Comparison of ENCODE assay signal across 17 cellular contexts in genomic region chr5:174599992-174600391, GRCh38.
A peak's percentile ranks its signal among the peaks of the same experiment; 100 is the strongest.
DNase-seq lines count a peak whose midpoint lies in the region; TF ChIP-seq lines count a peak whose summit lies in the region.
"Had no signal": no experiment of that assay in that cellular context is flagged by ENCODE, and none has a peak within 500 bp of the region (broad histone marks: within the 10 kb centered on the region; RNA-seq: fewer than 3 reads in every experiment).

No MANE protein-coding gene starts in this region.

- intact Hi-C loops in mammary epithelial cell (cut with micrococcal nuclease) = no loop called here
- intact Hi-C loops in MCF 10A (cut with micrococcal nuclease) = no loop called here

- H3K4me2 ChIP-seq in mammary epithelial cell (ENCODE audit: insufficient read depth, low read depth, low read length) = no peak overlapping the region

- POLR2A ChIA-PET in MCF 10A (lab: Yijun Ruan, JAX) = interaction anchor here (0.9 kb wide), 1 partner anchor 9 kb away, joined by 5 read pairs; no protein-coding TSS in a partner anchor

- TF ChIP-seq CTCF in mammary epithelial cell (conservative IDR thresholded peaks at IDR 0.05 in 1 of 2, IDR thresholded peaks at IDR 0.05 in 1 of 2; ENCODE audit: extremely low read depth in 1 of 2, insufficient read depth in 1 of 2, low read depth in 1 of 2, low read length in 2 of 2) (no peak), MCF 10A (IDR thresholded peaks at IDR 0.05; ENCODE audit: unreplicated experiment) (no peak), mesothelial cell of epicardium (IDR thresholded peaks at IDR 0.05; ENCODE audit: unreplicated experiment) (no peak)

- H3K36me3 Mint-ChIP-seq in MCF 10A (ENCODE audit: insufficient read depth, unreplicated experiment) (no peaks in the 10 kb centered on the region), mesothelial cell of epicardium (peaks cover 3% of the 10 kb centered on the region)

- H3K27ac ChIP-seq in mammary epithelial cell (ENCODE audit: insufficient read depth, low read depth, low read length) = no peak overlapping the region
- H3K27ac ChIP-seq: left ventricle myocardium inferior, prostate gland, uterus had no signal

- dilution Hi-C loops in mammary epithelial cell (cut with HindIII; ENCODE audit: low sequenced_read_pairs) = no loop called here

- CTCF ChIA-PET in mammary epithelial cell (lab: Charles Lee; ENCODE audit: low non-redundant PET) (no interaction called here), MCF 10A (lab: Yijun Ruan, JAX) (interaction anchor here (0.7 to 0.9 kb wide), 3 partner anchors 20 to 273 kb away, joined by 3 read pairs; no protein-coding TSS in a partner anchor)

- no peaks in the 10 kb centered on the region for H4K20me1 ChIP-seq in mammary epithelial cell (ENCODE audit: insufficient read depth, low read length)

- H3K27me3 Mint-ChIP-seq in MCF 10A (ENCODE audit: insufficient read depth, unreplicated experiment) = peaks cover 13% of the 10 kb centered on the region
- H3K27me3 Mint-ChIP-seq in mesothelial cell of epicardium (ENCODE audit: low read depth) = no peaks in the 10 kb centered on the region

- WGBS in mammary epithelial cell (ENCODE audit: low coverage, missing lambda C conversion rate) = 0% methylated on average over 3 of the region's 6 CpGs

- peaks cover 6% of the 10 kb centered on the region for H3K4me1 Mint-ChIP-seq in MCF 10A (ENCODE audit: insufficient read depth, unreplicated experiment)
- peaks cover 26% of the 10 kb centered on the region for H3K4me1 Mint-ChIP-seq in mesothelial cell of epicardium

- in situ Hi-C loops in mammary epithelial cell (cut with MboI; ENCODE audit: low sequenced_read_pairs in 2 of 2) = no loop called here

- H3K4me3 ChIP-seq in mammary epithelial cell (replicated peaks in 1 of 3; ENCODE audit: insufficient read depth in 1 of 3, low read depth in 2 of 3, low read length in 3 of 3) = no peak overlapping the region
- H3K4me3 ChIP-seq: left ventricle myocardium inferior, prostate gland, uterus had no signal

- H3K36me3 ChIP-seq in mammary epithelial cell (ENCODE audit: insufficient read depth, low read length) = no peaks in the 10 kb centered on the region
- H3K36me3 ChIP-seq: left ventricle myocardium inferior, prostate gland, uterus had no signal

- H2AFZ ChIP-seq in mammary epithelial cell (ENCODE audit: low read depth, low read length) = peak overlapping the region; percentile 41

- no peaks in the 10 kb centered on the region for H3K79me2 ChIP-seq in mammary epithelial cell (ENCODE audit: insufficient read depth, low read length)

- H3K4me3 Mint-ChIP-seq in MCF 10A (ENCODE audit: unreplicated experiment) (no peak overlapping the region), mesothelial cell of epicardium (peak overlapping the region; percentile 12)
- H3K4me3 Mint-ChIP-seq: CD4-positive, alpha-beta T cell had no signal

- BruUV-seq in mammary epithelial cell (replicated peaks; lab: Mats Ljungman, UMichigan) (no TSS peak), MCF 10A (replicated peaks; lab: Mats Ljungman, UMichigan) (no TSS peak)

- no peak overlapping the region for H3K9ac ChIP-seq in mammary epithelial cell (ENCODE audit: insufficient read depth, low read length)

- H3K9me3 Mint-ChIP-seq in MCF 10A (ENCODE audit: unreplicated experiment) = no peaks in the 10 kb centered on the region
- peaks cover 8% of the 10 kb centered on the region for H3K9me3 Mint-ChIP-seq in mesothelial cell of epicardium
- H3K9me3 Mint-ChIP-seq: CD4-positive, alpha-beta T cell had no signal

- no peaks in the 10 kb centered on the region for H3K4me1 ChIP-seq in mammary epithelial cell (ENCODE audit: insufficient read depth, low read length)
- H3K4me1 ChIP-seq: left ventricle myocardium inferior, prostate gland, uterus had no signal

- H3K27ac Mint-ChIP-seq in MCF 10A (ENCODE audit: low read depth, unreplicated experiment) (no peak overlapping the region), mesothelial cell of epicardium (peak overlapping the region; percentile 2)
- H3K27ac Mint-ChIP-seq: CD4-positive, alpha-beta T cell had no signal

- DNase-seq in mammary epithelial cell = no peak
- DNase-seq in MCF 10A (ENCODE audit: unreplicated experiment) = no peak
- peak; percentile 6 for DNase-seq in amniotic epithelial cell (ENCODE audit: low read depth)
- DNase-seq in mesothelial cell of epicardium (ENCODE audit: low spot score in 2 of 2, unreplicated experiment in 2 of 2) = no peak
- DNase-seq in NCI-H2196 (lab: John Stamatoyannopoulos, UW; ENCODE audit: unreplicated experiment) = no peak
- DNase-seq in stimulated activated CD4-positive, alpha-beta T cell treated with anti-CD3 and anti-CD28 coated beads, Interleukin-4, amount 100 ng/mL, for 1 hour = no peak
- no peak for DNase-seq in COLO829 (ENCODE audit: low spot score)
- no peak for DNase-seq in nucleus accumbens (lab: John Stamatoyannopoulos, UW)
- DNase-seq: ACHN; CD4-positive, alpha-beta T cell; Kasumi-1; left ventricle myocardium inferior; NCI-H1930; stimulated activated naive CD8-positive, alpha-beta T cell treated with anti-CD3 and anti-CD28 coated beads, Interleukin-15, Interleukin-2, amounts not matched to agents 100 U/mL and 50 U/mL, for 24 hours; SW 1271; uterus had no signal

- H3K9me3 ChIP-seq in mammary epithelial cell (replicated peaks; ENCODE audit: insufficient read depth, low read length) = no peaks in the 10 kb centered on the region
- H3K9me3 ChIP-seq: prostate gland, uterus had no signal

- H3K27me3 ChIP-seq in mammary epithelial cell (ENCODE audit: insufficient read depth, low read length) = no peaks in the 10 kb centered on the region
- H3K27me3 ChIP-seq: uterus had no signal
